ENCODE assay signal across 8 cellular contexts in genomic region chr5:158979749-158980521, GRCh38.
DNase-seq lines count a peak whose midpoint lies in the region; ATAC-seq and TF ChIP-seq lines count a peak whose summit lies in the region.

No MANE protein-coding gene starts in this region.

- H3K14ac ChIP-seq in trophoblast cell (ENCODE audit: low read length): no peak overlapping the region

- DNase-seq in D341Med (ENCODE audit: low spot score) (peak; percentile 67), NCI-H82 (lab: John Stamatoyannopoulos, UW) (peak; percentile 73), foreskin keratinocyte (peak in 1 of 2 donors; percentile 18), trophoblast cell (no peak), NCI-H1048 (lab: John Stamatoyannopoulos, UW) (no peak), ecto neural progenitor cell (ENCODE audit: low spot score) (no peak)
- no peak for DNase-seq in effector CD4-positive, alpha-beta T cell

- no peak overlapping the region for H2BK120ac ChIP-seq in trophoblast cell (ENCODE audit: insufficient read depth, low read length, poor library complexity)

- no peak overlapping the region for H2AK5ac ChIP-seq in trophoblast cell (ENCODE audit: low read length)

- H3K4me2 ChIP-seq in trophoblast cell (ENCODE audit: low read length): peak overlapping the region; percentile 62

- no peak overlapping the region for H2AFZ ChIP-seq in trophoblast cell (ENCODE audit: insufficient read depth, low read length, poor library complexity)

- no peak overlapping the region for H4K12ac ChIP-seq in trophoblast cell (ENCODE audit: low read depth, low read length)

- WGBS in trophoblast cell (ENCODE audit: extremely low coverage, insufficient coverage, insufficient read length): no CpG with 5 or more reads among the region's 14 CpGs

- no peaks in the 10 kb centered on the region for H3K79me1 ChIP-seq in trophoblast cell (ENCODE audit: low read length)

- no peak for TF ChIP-seq CTCF in foreskin keratinocyte (conservative IDR thresholded peaks at IDR 0.05)

- no peak overlapping the region for H3K23ac ChIP-seq in trophoblast cell (ENCODE audit: low read length)

- H3K79me2 ChIP-seq in trophoblast cell (ENCODE audit: control insufficient read depth, insufficient read depth, low read length, poor library complexity): no peaks in the 10 kb centered on the region

- H3K18ac ChIP-seq in trophoblast cell (ENCODE audit: low read length): no peak overlapping the region

- H3K9me3 ChIP-seq in trophoblast cell (ENCODE audit: insufficient read depth, low read depth, low read length): no peaks in the 10 kb centered on the region

- peak overlapping the region; percentile 5 for H4K8ac ChIP-seq in trophoblast cell (ENCODE audit: low read depth, low read length)

- H3K4ac ChIP-seq in trophoblast cell (ENCODE audit: low read depth, low read length): no peak overlapping the region

- H2BK5ac ChIP-seq in trophoblast cell (ENCODE audit: low read depth, low read length, poor library complexity): no peak overlapping the region

- peaks cover 3% of the 10 kb centered on the region for H3K27me3 ChIP-seq in foreskin keratinocyte
- H3K27me3 ChIP-seq in trophoblast cell (ENCODE audit: insufficient read depth, low read length): no peaks in the 10 kb centered on the region

- no peaks in the 10 kb centered on the region for H3K36me3 ChIP-seq in trophoblast cell (ENCODE audit: control insufficient read depth in 1 of 2, insufficient read depth in 2 of 2, low read length in 2 of 2)

- peaks cover 13% of the 10 kb centered on the region for H3K4me1 ChIP-seq in foreskin keratinocyte
- H3K4me1 ChIP-seq in trophoblast cell (ENCODE audit: control insufficient read depth in 1 of 2, insufficient read depth in 2 of 2, low read length in 2 of 2): peaks cover 0 to 2% of the 10 kb centered on the region in 2 experiments

- H2BK12ac ChIP-seq in trophoblast cell (ENCODE audit: low read length): no peak overlapping the region

- peak overlapping the region; percentile 31 for H3K4me3 ChIP-seq in trophoblast cell (ENCODE audit: low read depth, low read length)

- no peak overlapping the region for H4K91ac ChIP-seq in trophoblast cell (ENCODE audit: low read depth, low read length)

- H3K9ac ChIP-seq in trophoblast cell (ENCODE audit: low read length): no peak overlapping the region

- H3K27ac ChIP-seq in foreskin keratinocyte (no peak overlapping the region), trophoblast cell (ENCODE audit: low read depth, low read length) (no peak overlapping the region)

- ATAC-seq in foreskin keratinocyte: peak; percentile 77
- no peak for ATAC-seq in HG03460 (IDR thresholded peaks at IDR 0.05; ENCODE audit: unreplicated experiment)

Comparison
In these comparisons a context has a peak if more than half of its experiments do, and no peak if none do; other contexts are left out.
1. DNase-seq: peak in D341Med (single experiment) and NCI-H82 (single experiment); none in trophoblast cell (0 of 2), effector CD4-positive, alpha-beta T cell (single experiment), NCI-H1048 (single experiment) and ecto neural progenitor cell (single experiment).